8 cellular contexts compared by ENCODE assay signal in genomic region chr15:41559489-41560177, GRCh38. TPM values are rescaled to one million over a fixed set of nuclear protein-coding genes. Genes with fewer than 3 reads are reported as not detected.
DNase-seq lines count a peak whose midpoint lies in the region; ATAC-seq and TF ChIP-seq lines count a peak whose summit lies in the region.

No MANE protein-coding gene starts in this region.

- H3K27ac ChIP-seq in SJSA1 = no peak overlapping the region

- H3K9me3 Mint-ChIP-seq in neural crest cell = no peaks in the 10 kb centered on the region

- TF ChIP-seq CTCF in epithelial cell of proximal tubule (conservative IDR thresholded peaks at IDR 0.05; ENCODE audit: low read depth, low read length) (no peak), neural crest cell (conservative IDR thresholded peaks at IDR 0.05) (no peak)

- peak in 2 of 3 experiments; percentile 18 to 28 for DNase-seq in NCI-H1417 (lab: John Stamatoyannopoulos, UW)
- DNase-seq in NCI-H1417 treated with DMSO at 0.1 percent for 48 hours (lab: John Stamatoyannopoulos, UW) = no peak
- DNase-seq in SJSA1 (ENCODE audit: low read depth in 1 of 2, low spot score in 2 of 2) = no peak
- DNase-seq in epithelial cell of proximal tubule (ENCODE audit: low read depth) = no peak
- DNase-seq in neural crest cell (ENCODE audit: low read depth, low spot score) = no peak
- no peak for DNase-seq in NCI-H510A (lab: John Stamatoyannopoulos, UW)

- H3K36me3 ChIP-seq in SJSA1 = peaks cover 25% of the 10 kb centered on the region

- ATAC-seq in GM18867 (IDR thresholded peaks at IDR 0.05; ENCODE audit: unreplicated experiment) = no peak
- ATAC-seq in HG02870 (IDR thresholded peaks at IDR 0.05; ENCODE audit: unreplicated experiment) = no peak

- H3K4me3 ChIP-seq in SJSA1 (peak overlapping the region; percentile 83), epithelial cell of proximal tubule (ENCODE audit: low read depth, low read length) (peak overlapping the region; percentile 53)

- no peaks in the 10 kb centered on the region for H3K27me3 ChIP-seq in SJSA1 (replicated peaks)

- no peaks in the 10 kb centered on the region for H3K9me3 ChIP-seq in SJSA1 (replicated peaks)

- no peaks in the 10 kb centered on the region for H3K36me3 Mint-ChIP-seq in neural crest cell (ENCODE audit: low read depth)

- H3K27me3 Mint-ChIP-seq in neural crest cell (ENCODE audit: low read depth) = peaks cover 13% of the 10 kb centered on the region

- peaks cover 60% of the 10 kb centered on the region for H3K4me1 Mint-ChIP-seq in neural crest cell

- H3K27ac Mint-ChIP-seq in neural crest cell (ENCODE audit: unreplicated experiment) = peak overlapping the region; percentile 62

- peak overlapping the region; percentile 90 for H3K4me3 Mint-ChIP-seq in neural crest cell

- peaks cover 30% of the 10 kb centered on the region for H3K4me1 ChIP-seq in SJSA1 (replicated peaks)

RNA-seq across cellular contexts. Expression of gene TYRO3, which starts 0.6 kb away (rescaled TPM):
- total RNA-seq in SJSA1 (2014; rRNA removed; shearing (Covaris generic)) = 8.9 and 17.2 TPM in 2 replicates
- total RNA-seq in epithelial cell of proximal tubule (2.8 and 6.4 TPM in 2 replicates), neural crest cell (71.7 and 74.7 TPM in 2 replicates)

RNA-seq across cellular contexts. Expression of gene RPAP1, which starts 15.6 kb away (rescaled TPM):
- 17.4 and 22.4 TPM in 2 replicates for total RNA-seq in SJSA1 (2014; rRNA removed; shearing (Covaris generic))
- total RNA-seq in epithelial cell of proximal tubule (46.4 and 70.8 TPM in 2 replicates), neural crest cell (86.5 and 91.1 TPM in 2 replicates)

RNA-seq across cellular contexts. Expression of gene LTK, which starts 46.0 kb away (rescaled TPM):
- total RNA-seq in SJSA1 (2014; rRNA removed; shearing (Covaris generic)) = 0.24 and 0.31 TPM in 2 replicates
- total RNA-seq in epithelial cell of proximal tubule (0.07 and 0.69 TPM in 2 replicates), neural crest cell (0.16 and 0.19 TPM in 2 replicates)

Comparison
In these comparisons a context has a peak if more than half of its experiments do, and no peak if none do; other contexts are left out.
1. DNase-seq: peak in NCI-H1417 (2 of 3); none in NCI-H1417 treated with DMSO at 0.1 percent for 48 hours (single experiment), SJSA1 (0 of 2), epithelial cell of proximal tubule (single experiment), neural crest cell (single experiment) and NCI-H510A (single experiment).